Comparison of ENCODE assay signal across 1 cellular context in the genomic region with DNA sequence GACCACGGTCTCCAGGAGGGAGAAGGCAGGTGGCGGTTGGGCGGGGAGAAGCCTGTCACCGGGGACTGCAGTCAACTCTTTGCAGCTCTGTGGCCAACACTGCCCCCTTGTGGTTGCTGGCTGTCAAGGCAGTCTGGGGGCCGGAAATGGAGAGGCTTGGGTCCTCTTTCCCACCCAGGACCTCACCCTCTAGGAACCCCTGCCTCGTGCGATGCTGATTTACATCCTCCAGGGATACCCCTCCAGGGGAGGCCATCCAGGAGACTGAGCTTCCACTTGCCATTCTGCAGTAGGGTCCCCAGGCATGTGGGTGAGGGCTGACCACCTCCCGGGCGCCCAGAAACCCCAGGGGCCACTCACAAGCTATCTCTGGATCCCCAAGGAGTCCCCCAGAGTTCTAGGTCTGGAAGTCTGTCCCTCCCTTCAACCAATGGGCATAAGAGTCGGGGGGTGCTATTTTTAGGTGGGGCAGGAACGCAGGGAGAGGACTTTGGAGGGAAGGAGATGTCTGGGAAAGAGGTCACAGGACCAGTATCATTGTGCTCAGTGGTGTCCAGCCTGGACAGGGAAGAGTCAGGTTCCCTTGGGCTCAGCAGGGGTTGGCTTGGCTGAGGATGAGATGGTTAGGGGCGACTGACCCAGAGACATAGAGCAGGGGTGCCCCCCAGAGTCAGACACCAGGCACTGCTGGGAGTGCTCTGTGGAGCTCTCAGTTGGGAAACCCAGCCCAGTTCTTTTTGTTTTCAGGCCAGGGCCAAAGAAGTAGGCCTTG.
A peak's percentile ranks its signal among the peaks of the same experiment; 100 is the strongest.
TF ChIP-seq lines count a peak whose summit lies in the region.

No MANE protein-coding gene starts in this region.

TF ChIP-seq in K562, 482 proteins besides CTCF, POLR2A, EP300 and RAD21 (continued from another document and continues in another):
- TF ChIP-seq, protein P1, sequence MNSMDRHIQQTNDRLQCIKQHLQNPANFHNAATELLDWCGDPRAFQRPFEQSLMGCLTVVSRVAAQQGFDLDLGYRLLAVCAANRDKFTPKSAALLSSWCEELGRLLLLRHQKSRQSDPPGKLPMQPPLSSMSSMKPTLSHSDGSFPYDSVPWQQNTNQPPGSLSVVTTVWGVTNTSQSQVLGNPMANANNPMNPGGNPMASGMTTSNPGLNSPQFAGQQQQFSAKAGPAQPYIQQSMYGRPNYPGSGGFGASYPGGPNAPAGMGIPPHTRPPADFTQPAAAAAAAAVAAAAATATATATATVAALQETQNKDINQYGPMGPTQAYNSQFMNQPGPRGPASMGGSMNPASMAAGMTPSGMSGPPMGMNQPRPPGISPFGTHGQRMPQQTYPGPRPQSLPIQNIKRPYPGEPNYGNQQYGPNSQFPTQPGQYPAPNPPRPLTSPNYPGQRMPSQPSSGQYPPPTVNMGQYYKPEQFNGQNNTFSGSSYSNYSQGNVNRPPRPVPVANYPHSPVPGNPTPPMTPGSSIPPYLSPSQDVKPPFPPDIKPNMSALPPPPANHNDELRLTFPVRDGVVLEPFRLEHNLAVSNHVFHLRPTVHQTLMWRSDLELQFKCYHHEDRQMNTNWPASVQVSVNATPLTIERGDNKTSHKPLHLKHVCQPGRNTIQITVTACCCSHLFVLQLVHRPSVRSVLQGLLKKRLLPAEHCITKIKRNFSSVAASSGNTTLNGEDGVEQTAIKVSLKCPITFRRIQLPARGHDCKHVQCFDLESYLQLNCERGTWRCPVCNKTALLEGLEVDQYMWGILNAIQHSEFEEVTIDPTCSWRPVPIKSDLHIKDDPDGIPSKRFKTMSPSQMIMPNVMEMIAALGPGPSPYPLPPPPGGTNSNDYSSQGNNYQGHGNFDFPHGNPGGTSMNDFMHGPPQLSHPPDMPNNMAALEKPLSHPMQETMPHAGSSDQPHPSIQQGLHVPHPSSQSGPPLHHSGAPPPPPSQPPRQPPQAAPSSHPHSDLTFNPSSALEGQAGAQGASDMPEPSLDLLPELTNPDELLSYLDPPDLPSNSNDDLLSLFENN (IDR thresholded peaks at IDR 0.05; ENCODE audit: low read depth in 2 of 2, low read length in 2 of 2): 0 out of 4 replicates have a peak, but pooled peaks of 1 of the 2 experiments have one; percentile 13
- TF ChIP-seq ZNF639 (CRISPR knock-in tag; conservative IDR thresholded peaks at IDR 0.05 in 1 of 2, IDR thresholded peaks at IDR 0.05 in 1 of 2) (no peak), SLC30A9 (CRISPR knock-in tag; IDR thresholded peaks at IDR 0.05) (no peak), ELF1 (tag; IDR thresholded peaks at IDR 0.05) (peak; percentile 87), DMBX1 (CRISPR knock-in tag; IDR thresholded peaks at IDR 0.05; ENCODE audit: borderline replicate concordance) (no peak), MTF1 (CRISPR knock-in tag; IDR thresholded peaks at IDR 0.05; ENCODE audit: borderline replicate concordance) (no peak), CTBP1 (IDR thresholded peaks at IDR 0.05; ENCODE audit: borderline replicate concordance) (peak; percentile 62; the same call in 1 of the 2 replicates), NR4A1 (CRISPR knock-in tag; IDR thresholded peaks at IDR 0.05) (0 out of 2 replicates have a peak, but pooled peaks have one; percentile 5), NR4A1 (tag; IDR thresholded peaks at IDR 0.05) (0 out of 2 replicates have a peak, but pooled peaks have one; percentile 52), EHMT2 (IDR thresholded peaks at IDR 0.05) (0 out of 2 replicates have a peak, but pooled peaks have one; percentile 26), ELF4 (CRISPR knock-in tag; IDR thresholded peaks at IDR 0.05) (no peak), CSDE1 (IDR thresholded peaks at IDR 0.05) (0 out of 4 replicates have a peak, but pooled peaks of 1 of the 2 experiments have one; percentile 33), NUFIP1 (IDR thresholded peaks at IDR 0.05; ENCODE audit: partially characterized antibody) (no peak), GATAD2B (IDR thresholded peaks at IDR 0.05; ENCODE audit: borderline replicate concordance) (no peak), TFAM (CRISPR knock-in tag; conservative IDR thresholded peaks at IDR 0.05) (no peak), ZNF347 (CRISPR knock-in tag; IDR thresholded peaks at IDR 0.05; ENCODE audit: low read depth) (no peak), MXI1 (IDR thresholded peaks at IDR 0.05; ENCODE audit: low read depth, low read length) (no peak), SMAD1 (IDR thresholded peaks at IDR 0.05; ENCODE audit: low read depth, low read length, partially characterized antibody) (no peak), MAX (CRISPR knock-in tag; IDR thresholded peaks at IDR 0.05) (0 out of 2 replicates have a peak, but pooled peaks have one; percentile 6), MCM3 (IDR thresholded peaks at IDR 0.05) (no peak), ZNF184 (CRISPR knock-in tag; IDR thresholded peaks at IDR 0.05) (no peak), SOX6 (IDR thresholded peaks at IDR 0.05) (peak; percentile 24; the same call in 1 of the 2 replicates), CEBPB (tag; IDR thresholded peaks at IDR 0.05) (no peak), KAT7 (CRISPR knock-in tag; IDR thresholded peaks at IDR 0.05; ENCODE audit: borderline replicate concordance) (peak; percentile 16; the same call in 1 of the 2 replicates), NKRF (IDR thresholded peaks at IDR 0.05; ENCODE audit: borderline replicate concordance) (0 out of 2 replicates have a peak, but pooled peaks have one; percentile 33), CAMTA2 (CRISPR knock-in tag; conservative IDR thresholded peaks at IDR 0.05) (no peak), FUS (optimal IDR thresholded peaks at IDR 0.05; ENCODE audit: low read depth, low read length) (no peak), POLR2AphosphoS5 (IDR thresholded peaks at IDR 0.05; ENCODE audit: control insufficient read depth, insufficient read depth, low read depth, low read length) (no peak), ZNF449 (CRISPR knock-in tag; IDR thresholded peaks at IDR 0.05) (no peak), ZNF253 (CRISPR knock-in tag; conservative IDR thresholded peaks at IDR 0.05) (no peak), KDM4B (IDR thresholded peaks at IDR 0.05; ENCODE audit: borderline replicate concordance in 2 of 2, low read depth in 1 of 2) (0 out of 4 replicates have a peak, but pooled peaks of 1 of the 2 experiments have one; percentile 21), NFXL1 (CRISPR knock-in tag; IDR thresholded peaks at IDR 0.05) (no peak), SRSF9 (IDR thresholded peaks at IDR 0.05; ENCODE audit: borderline replicate concordance, low read depth, low read length) (no peak), SRSF1 (IDR thresholded peaks at IDR 0.05; ENCODE audit: low read depth, low read length) (no peak), ZNF3 (CRISPR knock-in tag; IDR thresholded peaks at IDR 0.05) (no peak), MEF2A (IDR thresholded peaks at IDR 0.05; ENCODE audit: control insufficient read depth, low read depth, low read length) (no peak), ADNP (tag; IDR thresholded peaks at IDR 0.05) (no peak), SMARCA5 (IDR thresholded peaks at IDR 0.05) (peak; percentile 92), KDM2B (CRISPR knock-in tag; IDR thresholded peaks at IDR 0.05) (no peak), KDM1A (IDR thresholded peaks at IDR 0.05) (no peak), ZNF274 (IDR thresholded peaks at IDR 0.05; ENCODE audit: borderline replicate concordance, low read depth, low read length) (no peak), JUN (IDR thresholded peaks at IDR 0.05; ENCODE audit: borderline replicate concordance, low read depth, low read length) (no peak), JUN (CRISPR knock-in tag; IDR thresholded peaks at IDR 0.05; ENCODE audit: borderline replicate concordance) (no peak)
- TF ChIP-seq, protein P2, sequence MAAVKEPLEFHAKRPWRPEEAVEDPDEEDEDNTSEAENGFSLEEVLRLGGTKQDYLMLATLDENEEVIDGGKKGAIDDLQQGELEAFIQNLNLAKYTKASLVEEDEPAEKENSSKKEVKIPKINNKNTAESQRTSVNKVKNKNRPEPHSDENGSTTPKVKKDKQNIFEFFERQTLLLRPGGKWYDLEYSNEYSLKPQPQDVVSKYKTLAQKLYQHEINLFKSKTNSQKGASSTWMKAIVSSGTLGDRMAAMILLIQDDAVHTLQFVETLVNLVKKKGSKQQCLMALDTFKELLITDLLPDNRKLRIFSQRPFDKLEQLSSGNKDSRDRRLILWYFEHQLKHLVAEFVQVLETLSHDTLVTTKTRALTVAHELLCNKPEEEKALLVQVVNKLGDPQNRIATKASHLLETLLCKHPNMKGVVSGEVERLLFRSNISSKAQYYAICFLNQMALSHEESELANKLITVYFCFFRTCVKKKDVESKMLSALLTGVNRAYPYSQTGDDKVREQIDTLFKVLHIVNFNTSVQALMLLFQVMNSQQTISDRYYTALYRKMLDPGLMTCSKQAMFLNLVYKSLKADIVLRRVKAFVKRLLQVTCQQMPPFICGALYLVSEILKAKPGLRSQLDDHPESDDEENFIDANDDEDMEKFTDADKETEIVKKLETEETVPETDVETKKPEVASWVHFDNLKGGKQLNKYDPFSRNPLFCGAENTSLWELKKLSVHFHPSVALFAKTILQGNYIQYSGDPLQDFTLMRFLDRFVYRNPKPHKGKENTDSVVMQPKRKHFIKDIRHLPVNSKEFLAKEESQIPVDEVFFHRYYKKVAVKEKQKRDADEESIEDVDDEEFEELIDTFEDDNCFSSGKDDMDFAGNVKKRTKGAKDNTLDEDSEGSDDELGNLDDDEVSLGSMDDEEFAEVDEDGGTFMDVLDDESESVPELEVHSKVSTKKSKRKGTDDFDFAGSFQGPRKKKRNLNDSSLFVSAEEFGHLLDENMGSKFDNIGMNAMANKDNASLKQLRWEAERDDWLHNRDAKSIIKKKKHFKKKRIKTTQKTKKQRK (IDR thresholded peaks at IDR 0.05; ENCODE audit: borderline replicate concordance, low read depth, low read length): 0 out of 2 replicates have a peak, but pooled peaks have one; percentile 17
- TF ChIP-seq, protein P3, sequence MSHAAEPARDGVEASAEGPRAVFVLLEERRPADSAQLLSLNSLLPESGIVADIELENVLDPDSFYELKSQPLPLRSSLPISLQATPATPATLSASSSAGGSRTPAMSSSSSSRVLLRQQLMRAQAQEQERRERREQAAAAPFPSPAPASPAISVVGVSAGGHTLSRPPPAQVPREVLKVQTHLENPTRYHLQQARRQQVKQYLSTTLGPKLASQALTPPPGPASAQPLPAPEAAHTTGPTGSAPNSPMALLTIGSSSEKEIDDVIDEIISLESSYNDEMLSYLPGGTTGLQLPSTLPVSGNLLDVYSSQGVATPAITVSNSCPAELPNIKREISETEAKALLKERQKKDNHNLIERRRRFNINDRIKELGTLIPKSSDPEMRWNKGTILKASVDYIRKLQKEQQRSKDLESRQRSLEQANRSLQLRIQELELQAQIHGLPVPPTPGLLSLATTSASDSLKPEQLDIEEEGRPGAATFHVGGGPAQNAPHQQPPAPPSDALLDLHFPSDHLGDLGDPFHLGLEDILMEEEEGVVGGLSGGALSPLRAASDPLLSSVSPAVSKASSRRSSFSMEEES (CRISPR knock-in tag; IDR thresholded peaks at IDR 0.05): no peak
- TF ChIP-seq, protein P4, sequence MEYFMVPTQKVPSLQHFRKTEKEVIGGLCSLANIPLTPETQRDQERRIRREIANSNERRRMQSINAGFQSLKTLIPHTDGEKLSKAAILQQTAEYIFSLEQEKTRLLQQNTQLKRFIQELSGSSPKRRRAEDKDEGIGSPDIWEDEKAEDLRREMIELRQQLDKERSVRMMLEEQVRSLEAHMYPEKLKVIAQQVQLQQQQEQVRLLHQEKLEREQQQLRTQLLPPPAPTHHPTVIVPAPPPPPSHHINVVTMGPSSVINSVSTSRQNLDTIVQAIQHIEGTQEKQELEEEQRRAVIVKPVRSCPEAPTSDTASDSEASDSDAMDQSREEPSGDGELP (CRISPR knock-in tag; IDR thresholded peaks at IDR 0.05; ENCODE audit: borderline replicate concordance): peak; percentile 30
- TF ChIP-seq, protein P5, sequence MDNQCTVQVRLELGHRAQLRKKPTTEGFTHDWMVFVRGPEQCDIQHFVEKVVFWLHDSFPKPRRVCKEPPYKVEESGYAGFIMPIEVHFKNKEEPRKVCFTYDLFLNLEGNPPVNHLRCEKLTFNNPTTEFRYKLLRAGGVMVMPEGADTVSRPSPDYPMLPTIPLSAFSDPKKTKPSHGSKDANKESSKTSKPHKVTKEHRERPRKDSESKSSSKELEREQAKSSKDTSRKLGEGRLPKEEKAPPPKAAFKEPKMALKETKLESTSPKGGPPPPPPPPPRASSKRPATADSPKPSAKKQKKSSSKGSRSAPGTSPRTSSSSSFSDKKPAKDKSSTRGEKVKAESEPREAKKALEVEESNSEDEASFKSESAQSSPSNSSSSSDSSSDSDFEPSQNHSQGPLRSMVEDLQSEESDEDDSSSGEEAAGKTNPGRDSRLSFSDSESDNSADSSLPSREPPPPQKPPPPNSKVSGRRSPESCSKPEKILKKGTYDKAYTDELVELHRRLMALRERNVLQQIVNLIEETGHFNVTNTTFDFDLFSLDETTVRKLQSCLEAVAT (IDR thresholded peaks at IDR 0.05): peak in 1 of 2 experiments; percentile 51; a peak in 1 of 4 replicates
